Comparison of ENCODE assay signal across 16 cellular contexts in genomic region chr1:171793656-171794055, GRCh38. TPM values are rescaled to one million over a fixed set of nuclear protein-coding genes. Genes with fewer than 3 reads are reported as not detected.
DNase-seq lines count a peak whose midpoint lies in the region; ATAC-seq and TF ChIP-seq lines count a peak whose summit lies in the region.
"Had no signal": no experiment of that assay in that cellular context is flagged by ENCODE, and none has a peak within 500 bp of the region (broad histone marks: within the 10 kb centered on the region; RNA-seq: fewer than 3 reads in every experiment).

No MANE protein-coding gene starts in this region.

- no peaks in the 10 kb centered on the region for H3K27me3 Mint-ChIP-seq in activated T-cell treated with anti-CD3 and anti-CD28 coated beads, Interleukin-2, amount 50 U/mL, for 4 hours (ENCODE audit: low read depth)
- H3K27me3 Mint-ChIP-seq in T-cell: no peaks in the 10 kb centered on the region
- H3K27me3 Mint-ChIP-seq in chondrocyte (ENCODE audit: low read depth): no peaks in the 10 kb centered on the region

- H3K4me1 Mint-ChIP-seq in activated T-cell treated with anti-CD3 and anti-CD28 coated beads, Interleukin-2, amount 50 U/mL, for 4 hours (ENCODE audit: low read depth): peaks cover 30% of the 10 kb centered on the region
- H3K4me1 Mint-ChIP-seq in T-cell: peaks cover 0 to 24% (median 14%) of the 10 kb centered on the region in 3 donors
- H3K4me1 Mint-ChIP-seq in chondrocyte (ENCODE audit: low read depth): peaks cover 12% of the 10 kb centered on the region

- H3K9me3 Mint-ChIP-seq in activated T-cell treated with anti-CD3 and anti-CD28 coated beads, Interleukin-2, amount 50 U/mL, for 4 hours: no peaks in the 10 kb centered on the region
- H3K9me3 Mint-ChIP-seq in T-cell (no peaks in the 10 kb centered on the region), chondrocyte (ENCODE audit: low read depth) (no peaks in the 10 kb centered on the region)
- H3K9me3 Mint-ChIP-seq: mesothelial cell of epicardium had no signal

- H4K20me1 ChIP-seq in smooth muscle cell (ENCODE audit: low read depth): no peaks in the 10 kb centered on the region

- POLR2A ChIA-PET in T-cell (lab: Charles Lee): no interaction called here

- no peaks in the 10 kb centered on the region for H3K79me2 ChIP-seq in smooth muscle cell (ENCODE audit: low read depth)

- peak overlapping the region; percentile 86 for H3K9ac ChIP-seq in smooth muscle cell (ENCODE audit: low read depth)

- H3K36me3 Mint-ChIP-seq in activated T-cell treated with anti-CD3 and anti-CD28 coated beads, Interleukin-2, amount 50 U/mL, for 4 hours (ENCODE audit: insufficient read depth): peaks cover 73% of the 10 kb centered on the region
- H3K36me3 Mint-ChIP-seq in T-cell: peaks cover 79% of the 10 kb centered on the region
- peaks cover 33% of the 10 kb centered on the region for H3K36me3 Mint-ChIP-seq in chondrocyte (ENCODE audit: low read depth)

- peak overlapping the region; percentile 56 for H3K4me2 ChIP-seq in smooth muscle cell

- H3K4me3 Mint-ChIP-seq in activated T-cell treated with anti-CD3 and anti-CD28 coated beads, Interleukin-2, amount 50 U/mL, for 4 hours: peak overlapping the region; percentile 54
- H3K4me3 Mint-ChIP-seq in T-cell: no peak overlapping the region
- no peak overlapping the region for H3K4me3 Mint-ChIP-seq in chondrocyte (ENCODE audit: unreplicated experiment)
- H3K4me3 Mint-ChIP-seq: mesothelial cell of epicardium had no signal

- peaks cover 12% of the 10 kb centered on the region for H3K36me3 ChIP-seq in smooth muscle cell (ENCODE audit: low read depth)

- CTCF ChIA-PET in T-cell (lab: Charles Lee): no interaction called here

- 100% methylated on average over 1 of the region's 1 CpG for WGBS in smooth muscle cell (ENCODE audit: low lambda C conversion rate)

- no peak for TF ChIP-seq CTCF in chondrocyte (IDR thresholded peaks at IDR 0.05)
- TF ChIP-seq CTCF in smooth muscle cell (IDR thresholded peaks at IDR 0.05; ENCODE audit: borderline replicate concordance, insufficient read depth, poor library complexity, severe bottlenecking): no peak

- no peaks in the 10 kb centered on the region for H3F3A ChIP-seq in smooth muscle cell (ENCODE audit: low read depth)

- H3K27ac ChIP-seq in smooth muscle cell (ENCODE audit: low read depth): peak overlapping the region; percentile 99
- H3K27ac ChIP-seq: ascending aorta, gastroesophageal sphincter, HL-60, pancreas, RWPE1, thoracic aorta had no signal

- H3K9me3 ChIP-seq in smooth muscle cell (replicated peaks; ENCODE audit: low read depth): no peaks in the 10 kb centered on the region
- H3K9me3 ChIP-seq: ascending aorta, gastroesophageal sphincter, pancreas, thoracic aorta had no signal

- peak overlapping the region; percentile 64 to 66 for H3K27ac Mint-ChIP-seq in T-cell
- peak overlapping the region; percentile 27 for H3K27ac Mint-ChIP-seq in chondrocyte (ENCODE audit: unreplicated experiment)
- H3K27ac Mint-ChIP-seq: mesothelial cell of epicardium had no signal

- H3K4me1 ChIP-seq in smooth muscle cell (ENCODE audit: low read depth): no peaks in the 10 kb centered on the region
- H3K4me1 ChIP-seq: pancreas had no signal

- no peaks in the 10 kb centered on the region for H3K27me3 ChIP-seq in smooth muscle cell (ENCODE audit: low read depth)
- H3K27me3 ChIP-seq: ascending aorta, gastroesophageal sphincter, pancreas had no signal

- H2AFZ ChIP-seq in smooth muscle cell (ENCODE audit: low read depth): peak overlapping the region; percentile 45

- peak in 1 of 2 donors; percentile 11 for ATAC-seq in activated T-cell treated with anti-CD3 and anti-CD28 coated beads, Interleukin-2, amount 50 U/mL, for 4 hours
- peak in 1 of 4 experiments; percentile 13 for ATAC-seq in T-cell (replicated peaks in 1 of 4)
- no peak for ATAC-seq in GM21528 (IDR thresholded peaks at IDR 0.05; ENCODE audit: low FRiP score, unreplicated experiment)
- ATAC-seq in HG02884 (IDR thresholded peaks at IDR 0.05; ENCODE audit: unreplicated experiment): no peak
- ATAC-seq: gastroesophageal sphincter, pancreas had no signal

- H3K4me3 ChIP-seq in smooth muscle cell: no peak overlapping the region
- H3K4me3 ChIP-seq: ascending aorta, gastroesophageal sphincter, pancreas, thoracic aorta had no signal

- DNase-seq in activated T-cell treated with anti-CD3 and anti-CD28 coated beads, Interleukin-2, amount 50 U/mL, for 4 hours: no peak
- no peak for DNase-seq in activated T-cell treated with anti-CD3 and anti-CD28 coated beads, Interleukin-2, amount 50 U/mL, for 48 hours
- DNase-seq in T-cell (no peak), chondrocyte (ENCODE audit: low spot score) (no peak), smooth muscle cell (lab: John Stamatoyannopoulos, UW; ENCODE audit: unreplicated experiment) (no peak), NCI-H187 (lab: John Stamatoyannopoulos, UW) (no peak)
- DNase-seq: NCI-H2029, pancreas had no signal

RNA-seq across cellular contexts. Expression of gene METTL13, which starts 12.2 kb away (rescaled TPM):
- total RNA-seq in activated T-cell treated with anti-CD3 and anti-CD28 coated beads, Interleukin-2, amount 50 U/mL, for 4 hours: 10 to 100 TPM; 68.6 to 83.3 (median 77.7) TPM
- total RNA-seq in T-cell: 10 to 100 TPM; 16.0 to 37.6 (median 35.2) TPM
- 17.2 to 21.7 TPM (median 21.4 TPM) in 3 replicates for total RNA-seq in chondrocyte
- total RNA-seq in smooth muscle cell: 18.3 and 19.2 TPM in 2 replicates
- 17.5 and 19.5 TPM in 2 replicates for polyA plus RNA-seq in smooth muscle cell

RNA-seq across cellular contexts. Expression of gene DNM3, which starts 47.6 kb away (rescaled TPM):
- under 1 TPM; 0.35 to 0.58 (median 0.38) TPM for total RNA-seq in activated T-cell treated with anti-CD3 and anti-CD28 coated beads, Interleukin-2, amount 50 U/mL, for 4 hours
- total RNA-seq in T-cell (1 to 10 TPM; 2.0 to 2.8 (median 2.4) TPM), chondrocyte (11.7 to 23.7 TPM (median 12.4 TPM) in 3 replicates), smooth muscle cell (3.0 TPM in 2 replicates)
- 1.7 and 1.8 TPM in 2 replicates for polyA plus RNA-seq in smooth muscle cell

RNA-seq across cellular contexts. Expression of gene VAMP4, which starts 51.8 kb away (rescaled TPM):
- total RNA-seq in activated T-cell treated with anti-CD3 and anti-CD28 coated beads, Interleukin-2, amount 50 U/mL, for 4 hours: 1 to 10 TPM; 6.4 to 8.0 (median 6.9) TPM
- 10 to 100 TPM; 17.8 to 39.9 (median 33.9) TPM for total RNA-seq in T-cell
- total RNA-seq in chondrocyte: 14.8 to 17.7 TPM (median 16.7 TPM) in 3 replicates
- 15.2 and 27.4 TPM in 2 replicates for total RNA-seq in smooth muscle cell
- polyA plus RNA-seq in smooth muscle cell: 14.8 and 17.4 TPM in 2 replicates
